Comparison of ENCODE assay signal across 10 cellular contexts in genomic region chr16:82655315-82655714, GRCh38. TPM values are rescaled to one million over a fixed set of nuclear protein-coding genes. Genes with fewer than 3 reads are reported as not detected.
DNase-seq lines count a peak whose midpoint lies in the region; ATAC-seq, FAIRE-seq and TF ChIP-seq lines count a peak whose summit lies in the region.
"Had no signal": no experiment of that assay in that cellular context is flagged by ENCODE, and none has a peak within 500 bp of the region (broad histone marks: within the 10 kb centered on the region; RNA-seq: fewer than 3 reads in every experiment).

No MANE protein-coding gene starts in this region.

- intact Hi-C loops in transverse colon (cut with DNase I; ENCODE audit: low total_unique reads), result no loop called here

- H3K36me3 ChIP-seq in MG63 (no peaks in the 10 kb centered on the region), mesodermal cell (ENCODE audit: control insufficient read depth, insufficient read depth, low read length) (peaks cover 9% of the 10 kb centered on the region), transverse colon (no peaks in the 10 kb centered on the region)

- no peak for FAIRE-seq in GM12891 (lab: Jason Lieb, UNC)

- H3K27ac ChIP-seq in mesodermal cell (ENCODE audit: low read depth, low read length, severe bottlenecking) (peak overlapping the region; percentile 99), transverse colon (peak overlapping the region; percentile 2 to 54 (median 30))
- H3K27ac ChIP-seq: HL-60 had no signal

- TF ChIP-seq POLR2A in GM12891 (IDR thresholded peaks at IDR 0.05; ENCODE audit: low read depth, low read length) (no peak), transverse colon (IDR thresholded peaks at IDR 0.05) (no peak)

- in situ Hi-C loops in transverse colon (cut with MboI; ENCODE audit: low pct_ligation_motif_present in 1 of 4, low pct_unique_long_range_greater_than_20kb in 1 of 4, low sequenced_read_pairs in 3 of 4), result no loop called here

- no peak for TF ChIP-seq EP300 in transverse colon (IDR thresholded peaks at IDR 0.05; ENCODE audit: low read depth)

- H3K27me3 ChIP-seq in MG63 (no peaks in the 10 kb centered on the region), transverse colon (no peaks in the 10 kb centered on the region)

- 40 to 46% methylated on average over 2 to 3 of the region's 3 CpGs for whole genome bisulfite sequencing in mesodermal cell (ENCODE audit: insufficient coverage in 2 of 2), 2 experiments
- 0 to 52% methylated on average over 3 of the region's 3 CpGs for WGBS in transverse colon (ENCODE audit: low coverage in 1 of 2), 2 donors

- H3K9me3 ChIP-seq in MG63, result no peaks in the 10 kb centered on the region
- no peaks in the 10 kb centered on the region for H3K9me3 ChIP-seq in mesodermal cell (ENCODE audit: control insufficient read depth, low read length)
- H3K9me3 ChIP-seq in transverse colon, result no peaks in the 10 kb centered on the region

- DNase-seq in GM12891 (ENCODE audit: insufficient read length, low spot score) (no peak), MG63 (peak; percentile 80), transverse colon (peak; percentile 45), NCI-H2227 treated with DMSO at 0.1 percent for 48 hours (lab: John Stamatoyannopoulos, UW) (no peak), NCI-H510A (lab: John Stamatoyannopoulos, UW) (no peak)
- peak; percentile 90 for DNase-seq in activated effector memory CD4-positive, alpha-beta T cell treated with anti-CD3 and anti-CD28 coated beads, Interleukin-2, amount 50 U/mL, for 16 hours

- H3K4me1 ChIP-seq in mesodermal cell (ENCODE audit: control insufficient read depth, insufficient read depth, low read length, poor library complexity, severe bottlenecking) (peaks cover 58% of the 10 kb centered on the region), transverse colon (peaks cover 0 to 26% (median 7%) of the 10 kb centered on the region in 4 donors)

- no peak for ATAC-seq in GM21619 (IDR thresholded peaks at IDR 0.05; ENCODE audit: unreplicated experiment)
- ATAC-seq: left colon had no signal

- H3K4me3 ChIP-seq in MG63, result no peak overlapping the region
- no peak overlapping the region for H3K4me3 ChIP-seq in mesodermal cell (ENCODE audit: extremely low read depth, insufficient read depth, low read length, poor library complexity, severe bottlenecking)
- H3K4me3 ChIP-seq in transverse colon, result no peak overlapping the region

- TF ChIP-seq CTCF in transverse colon (IDR thresholded peaks at IDR 0.05), result no peak

TF ChIP-seq in GM12891, 5 proteins besides CTCF, POLR2A, EP300 and RAD21:
- TF ChIP-seq SPI1 (IDR thresholded peaks at IDR 0.05; ENCODE audit: low read depth, low read length) (no peak), PAX5 (IDR thresholded peaks at IDR 0.05; ENCODE audit: insufficient read depth, low read length, severe bottlenecking) (no peak), POU2F2 (IDR thresholded peaks at IDR 0.05; ENCODE audit: low read depth, low read length) (peak; percentile 73), TAF1 (IDR thresholded peaks at IDR 0.05; ENCODE audit: low read depth, low read length) (no peak), POLR2AphosphoS5 (IDR thresholded peaks at IDR 0.05; ENCODE audit: low read depth, low read length) (no peak; the same call in 1 of the 2 replicates)
TF ChIP-seq in GM12891: peak in this region for 1.

RNA-seq across cellular contexts. Expression of gene CDH13, which starts 28.5 kb away (rescaled TPM):
- polyA plus RNA-seq in GM12891 (2012; ENCODE audit: low read depth, missing spikeins), result 0.03 TPM
- total RNA-seq in MG63 (2014; rRNA removed; shearing (Covaris generic); ENCODE audit: low replicate concordance), result 0.89 TPM in 1 of 2 replicates, not detected in the other
- polyA plus RNA-seq in mesodermal cell (2013, experiment 1 of 2), result 160 TPM
- 121 TPM for polyA plus RNA-seq in mesodermal cell (2013, experiment 2 of 2)
- 10 to 100 TPM in 1 of 4 donors, 1 to 10 TPM in 3; 3.8 to 28.1 (median 5.8) TPM for total RNA-seq in transverse colon

Comparison
In these comparisons a context has a peak if more than half of its experiments do, and no peak if none do; other contexts are left out.
1. DNase-seq: peak in MG63 (single experiment), activated effector memory CD4-positive, alpha-beta T cell treated with anti-CD3 and anti-CD28 coated beads, Interleukin-2, amount 50 U/mL, for 16 hours (single experiment) and transverse colon (single experiment); none in GM12891 (single experiment), NCI-H2227 treated with DMSO at 0.1 percent for 48 hours (single experiment) and NCI-H510A (single experiment).